Comparison of ENCODE assay signal across 1 cellular context in genomic region chr1:85628791-85629531, GRCh38.
TF ChIP-seq lines count a peak whose summit lies in the region.

No MANE protein-coding gene starts in this region.

TF ChIP-seq in K562, 482 proteins besides CTCF, POLR2A, EP300 and RAD21 (continued from another document):
- TF ChIP-seq NR4A1 (CRISPR knock-in tag; IDR thresholded peaks at IDR 0.05) (no peak), NR4A1 (tag; IDR thresholded peaks at IDR 0.05) (no peak), POU5F1 (IDR thresholded peaks at IDR 0.05; ENCODE audit: borderline replicate concordance, low read depth, low read length, partially characterized antibody) (no peak), ZNF212 (CRISPR knock-in tag; IDR thresholded peaks at IDR 0.05) (no peak), AFF4 (CRISPR knock-in tag; IDR thresholded peaks at IDR 0.05) (no peak), LARP7 (IDR thresholded peaks at IDR 0.05) (no peak), SMAD3 (CRISPR knock-in tag; conservative IDR thresholded peaks at IDR 0.05) (no peak), MLLT1 (IDR thresholded peaks at IDR 0.05) (no peak), PRDM10 (IDR thresholded peaks at IDR 0.05; ENCODE audit: partially characterized antibody) (peak; percentile 77), SAP30 (IDR thresholded peaks at IDR 0.05; ENCODE audit: borderline replicate concordance, insufficient read depth, low read depth, low read length, poor library complexity, severe bottlenecking) (no peak), REST (CRISPR knock-in tag; IDR thresholded peaks at IDR 0.05; ENCODE audit: low read depth) (no peak), ID3 (CRISPR knock-in tag; IDR thresholded peaks at IDR 0.05) (no peak), ID3 (tag; IDR thresholded peaks at IDR 0.05) (no peak), ZNF592 (IDR thresholded peaks at IDR 0.05) (no peak), CGGBP1 (CRISPR knock-in tag; IDR thresholded peaks at IDR 0.05) (no peak)
